Comparison of ENCODE assay signal across 8 cellular contexts in genomic region chr20:37179671-37180524, GRCh38.
DNase-seq lines count a peak whose midpoint lies in the region.

No MANE protein-coding gene starts in this region.

- intact Hi-C loops in posterior cingulate gyrus (cut with DNase I): loop anchor here (5.0 kb wide), 2 partner anchors 347 to 512 kb away; partner anchors contain the start of genes BLCAP and CTNNBL1

- DNase-seq in EH (ENCODE audit: low read depth): peak; percentile 72
- DNase-seq in Kasumi-1 (lab: John Stamatoyannopoulos, UW): peak; percentile 24 to 46
- DNase-seq in amniotic stem cell (lab: John Stamatoyannopoulos, UW): peak; percentile 34
- DNase-seq in kidney tubule cell (ENCODE audit: low spot score): peak; percentile 81
- peak; percentile 32 for DNase-seq in superior temporal gyrus (ENCODE audit: extremely low spot score)
- DNase-seq in NCI-H187 treated with DMSO at 0.1 percent for 48 hours (lab: John Stamatoyannopoulos, UW): no peak
- DNase-seq in NCI-H2196 (lab: John Stamatoyannopoulos, UW; ENCODE audit: unreplicated experiment): no peak
- DNase-seq in posterior cingulate gyrus: no peak

Comparison
In these comparisons a context has a peak if more than half of its experiments do, and no peak if none do; other contexts are left out.
1. DNase-seq: peak in EH (single experiment), Kasumi-1 (2 of 2), amniotic stem cell (single experiment), kidney tubule cell (single experiment) and superior temporal gyrus (single experiment); none in NCI-H187 treated with DMSO at 0.1 percent for 48 hours (single experiment), NCI-H2196 (single experiment) and posterior cingulate gyrus (0 of 10).